32 cellular contexts compared by ENCODE assay signal in genomic region chr13:110476220-110476617, GRCh38.
"Had no signal": no experiment of that assay in that cellular context is flagged by ENCODE, and none has a peak within 500 bp of the region (broad histone marks: within the 10 kb centered on the region; RNA-seq: fewer than 3 reads in every experiment).

No MANE protein-coding gene starts in this region.

- H3K4me1 ChIP-seq: pancreas, psoas muscle, suprapubic skin had no signal

- H3K4me3 Mint-ChIP-seq: activated naive CD4-positive, alpha-beta T cell treated with anti-CD3 and anti-CD28 coated beads, Interleukin-2, amount 10 ng/mL, durations not matched to agents 7 days and 5 days; activated naive CD8-positive, alpha-beta T cell treated with anti-CD3 and anti-CD28 coated beads, Interleukin-2, amount 10 ng/mL, durations not matched to agents 7 days and 5 days; activated T-helper 1 cell treated with anti-CD3 and anti-CD28 coated beads, Interleukin-12 subunit alpha, Interleukin-12 subunit beta, Interleukin-2, Interleukin-4 antibody, amounts not matched to agents 30 ng/mL and 10 ng/mL and 1 ng/mL, durations not matched to agents 14 hours and 24 hours and 36 hours; brain; effector memory CD8-positive, alpha-beta T cell; naive thymus-derived CD4-positive, alpha-beta T cell; neural crest cell; stimulated activated naive B cell treated with anti-CD40 and anti-IgM and Interleukin-4, amounts not matched to agents 10 μg/mL and 1 μg/mL and 100 μg/mL, for 72 hours had no signal

- H3K79me2 ChIP-seq: hepatocyte had no signal

- H3K9me3 Mint-ChIP-seq: activated T-helper 1 cell treated with anti-CD3 and anti-CD28 coated beads, Interleukin-12 subunit alpha, Interleukin-12 subunit beta, Interleukin-2, Interleukin-4 antibody, amounts not matched to agents 30 ng/mL and 10 ng/mL and 1 ng/mL, durations not matched to agents 14 hours and 24 hours and 36 hours; effector memory CD8-positive, alpha-beta T cell; neural crest cell had no signal

- H3K36me3 Mint-ChIP-seq: activated naive CD4-positive, alpha-beta T cell treated with anti-CD3 and anti-CD28 coated beads, Interleukin-2, amount 10 ng/mL, durations not matched to agents 7 days and 5 days; activated naive CD8-positive, alpha-beta T cell treated with anti-CD3 and anti-CD28 coated beads, Interleukin-2, amount 10 ng/mL, durations not matched to agents 7 days and 5 days; naive thymus-derived CD4-positive, alpha-beta T cell had no signal

- H3K9me3 ChIP-seq: ascending aorta, gastroesophageal sphincter, pancreas, psoas muscle, right atrium auricular region, stomach, suprapubic skin, tibial artery had no signal

- H3K4me2 ChIP-seq: hepatocyte, smooth muscle cell had no signal

- DNase-seq: activated CD4-positive, alpha-beta T cell treated with anti-CD3 and anti-CD28 coated beads for 4 hours; activated CD4-positive, alpha-beta T cell treated with anti-CD3 and anti-CD28 coated beads, Interleukin-2, amount 50 U/mL, for 4 hours; activated CD8-positive, alpha-beta memory T cell treated with anti-CD3 and anti-CD28 coated beads for 24 hours; activated gamma-delta T cell; activated naive CD4-positive, alpha-beta T cell treated with anti-CD3 and anti-CD28 coated beads, Interleukin-2, amount 10 ng/mL, durations not matched to agents 7 days and 5 days; activated naive CD8-positive, alpha-beta T cell treated with anti-CD3 and anti-CD28 coated beads, Interleukin-2, amount 10 ng/mL, durations not matched to agents 7 days and 5 days; activated T-cell treated with anti-CD3 and anti-CD28 coated beads, Interleukin-2, amount 50 U/mL, for 1 hour; cerebellar nuclear complex; effector memory CD8-positive, alpha-beta T cell; left colon; midbrain; naive thymus-derived CD4-positive, alpha-beta T cell; nucleus accumbens; pancreas; psoas muscle; stimulated activated CD4-positive, alpha-beta T cell treated with anti-CD3 and anti-CD28 coated beads, Interleukin-1b, Interleukin-23, amount 100 ng/mL, for 48 hours; stimulated activated naive B cell treated with anti-CD40 and anti-IgM and Interleukin-4, amounts not matched to agents 10 μg/mL and 1 μg/mL and 100 μg/mL, for 72 hours; stomach had no signal

- H3K4me1 Mint-ChIP-seq: neural crest cell had no signal

- FAIRE-seq: endothelial cell of umbilical vein, keratinocyte, pancreas had no signal

- H3K36me3 ChIP-seq: cardiac muscle cell, pancreas had no signal

- H3K27ac ChIP-seq: ascending aorta, hepatocyte, pancreas, psoas muscle, right atrium auricular region, stomach, suprapubic skin had no signal

- H3K27me3 ChIP-seq: ascending aorta, cardiac muscle cell, gastroesophageal sphincter, hepatocyte, pancreas, right atrium auricular region, stomach, suprapubic skin, tibial artery had no signal

- H2AFZ ChIP-seq: hepatocyte had no signal

- H3K27ac Mint-ChIP-seq: activated naive CD4-positive, alpha-beta T cell treated with anti-CD3 and anti-CD28 coated beads, Interleukin-2, amount 10 ng/mL, durations not matched to agents 7 days and 5 days; activated naive CD8-positive, alpha-beta T cell treated with anti-CD3 and anti-CD28 coated beads, Interleukin-2, amount 10 ng/mL, durations not matched to agents 7 days and 5 days; activated T-helper 1 cell treated with anti-CD3 and anti-CD28 coated beads, Interleukin-12 subunit alpha, Interleukin-12 subunit beta, Interleukin-2, Interleukin-4 antibody, amounts not matched to agents 30 ng/mL and 10 ng/mL and 1 ng/mL, durations not matched to agents 14 hours and 24 hours and 36 hours; brain; effector memory CD8-positive, alpha-beta T cell; naive thymus-derived CD4-positive, alpha-beta T cell; stimulated activated naive B cell treated with anti-CD40 and anti-IgM and Interleukin-4, amounts not matched to agents 10 μg/mL and 1 μg/mL and 100 μg/mL, for 72 hours had no signal

- H3K4me3 ChIP-seq: ascending aorta, cardiac muscle cell, coronary artery, gastroesophageal sphincter, hepatocyte, pancreas, psoas muscle, right atrium auricular region, smooth muscle cell, stomach, suprapubic skin, tibial artery had no signal
